ENCODE assay signal across 11 cellular contexts in the genomic region with DNA sequence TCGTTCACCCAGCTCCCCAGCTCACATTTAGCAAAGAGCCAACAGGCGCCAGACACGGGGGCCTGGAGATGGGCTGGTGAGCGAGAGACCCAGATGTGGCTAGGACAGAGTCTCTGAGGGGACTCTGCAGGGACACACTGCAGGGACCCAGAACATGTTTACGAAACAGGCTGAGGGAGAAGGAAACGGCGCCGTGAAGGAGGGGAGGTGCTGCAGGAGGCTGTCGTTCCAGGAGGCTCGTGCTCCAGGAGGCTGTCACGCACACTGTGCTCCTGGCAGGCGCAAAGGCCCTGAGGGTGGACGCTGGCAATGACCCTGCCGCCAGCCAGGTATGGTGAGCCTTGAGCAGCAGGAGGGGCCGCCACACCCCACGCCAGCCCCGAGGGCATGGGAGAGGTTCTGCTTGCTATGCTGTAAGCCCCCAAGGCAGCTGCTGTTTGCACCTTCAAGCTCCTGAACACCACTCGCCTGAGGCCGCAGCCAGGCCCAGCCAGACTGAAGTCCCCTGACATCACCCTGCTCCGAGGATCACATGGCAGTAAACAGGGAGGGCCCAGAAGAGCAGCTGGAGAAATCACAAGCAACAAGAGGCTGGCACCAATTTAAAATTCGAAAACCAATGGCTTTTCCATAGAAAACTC. TPM values are rescaled to one million over a fixed set of nuclear protein-coding genes. Genes with fewer than 3 reads are reported as not detected.
DNase-seq lines count a peak whose midpoint lies in the region; ATAC-seq and TF ChIP-seq lines count a peak whose summit lies in the region.
"Had no signal": no experiment of that assay in that cellular context is flagged by ENCODE, and none has a peak within 500 bp of the region (broad histone marks: within the 10 kb centered on the region; RNA-seq: fewer than 3 reads in every experiment).

No MANE protein-coding gene starts in this region.

- H3K4me1 Mint-ChIP-seq in naive B cell (peaks cover 20 to 32% (median 20%) of the 10 kb centered on the region in 3 donors), GM23338 (no peaks in the 10 kb centered on the region; the same call in 2 of the 3 replicates)
- H3K4me1 Mint-ChIP-seq: neural crest cell had no signal

- H3K27ac Mint-ChIP-seq in naive B cell (peak overlapping the region in 4 of 6 donors; percentile 10 to 78 (median 46)), GM23338 (no peak overlapping the region)
- H3K27ac Mint-ChIP-seq: activated T-helper 2 cell treated with anti-CD3 and anti-CD28 coated beads, Interferon-gamma antibody, Interleukin-2, Interleukin-4, amounts not matched to agents 10 μg/mL and 5 μg/mL and 100 μg/mL, durations not matched to agents 14 hours and 24 hours and 36 hours had no signal

- no peak overlapping the region for H2AFZ ChIP-seq in GM23338

- no peak for TF ChIP-seq CTCF in GM23338 (conservative IDR thresholded peaks at IDR 0.05; ENCODE audit: low read depth in 2 of 2)

- H3K4me3 ChIP-seq in duodenal mucosa (ENCODE audit: low read depth in 1 of 2, low read length in 2 of 2) (no peak overlapping the region), aorta (ENCODE audit: low read length in 2 of 2) (no peak overlapping the region), GM23338 (no peak overlapping the region), MG63 (no peak overlapping the region)
- H3K4me3 ChIP-seq: SJSA1 had no signal

- intact Hi-C loops in aorta (cut with DNase I), result no loop called here

- H3K9me3 ChIP-seq in duodenal mucosa (ENCODE audit: control insufficient read depth in 1 of 2, low read length in 2 of 2) (no peaks in the 10 kb centered on the region), aorta (ENCODE audit: control insufficient read depth, low read length) (no peaks in the 10 kb centered on the region), MG63 (no peaks in the 10 kb centered on the region)
- H3K9me3 ChIP-seq: SJSA1 had no signal

- WGBS in aorta, 2 donors, result 81 to 90% methylated on average over 21 of the region's 21 CpGs

- H3K27ac ChIP-seq in duodenal mucosa (ENCODE audit: low read depth, low read length), result peak overlapping the region; percentile 78
- no peak overlapping the region for H3K27ac ChIP-seq in aorta (ENCODE audit: low read depth in 1 of 2, low read length in 2 of 2)
- H3K27ac ChIP-seq in GM23338 (ENCODE audit: low read depth), result no peak overlapping the region
- H3K27ac ChIP-seq: SJSA1 had no signal

- ATAC-seq in naive B cell (ENCODE audit: low read depth in 2 of 2) (no peak), aorta (ENCODE audit: low FRiP score) (no peak), GM23338 (no peak)

- DNase-seq in stimulated activated CD4-positive, alpha-beta T cell treated with anti-CD3 and anti-CD28 coated beads, Interleukin-4, amount 100 ng/mL, for 1 hour, result peak; percentile 4
- no peak for DNase-seq in stimulated activated CD4-positive, alpha-beta T cell treated with anti-CD3 and anti-CD28 coated beads, Interleukin-2, amount 100 ng/mL, for 48 hours
- DNase-seq in naive B cell (no peak), aorta (peak; percentile 41 to 54), GM23338 (ENCODE audit: low spot score) (no peak), MG63 (no peak), NCI-H82 (lab: John Stamatoyannopoulos, UW) (no peak)

- H3K9me3 Mint-ChIP-seq in naive B cell (no peaks in the 10 kb centered on the region), GM23338 (no peaks in the 10 kb centered on the region)
- H3K9me3 Mint-ChIP-seq: activated T-helper 2 cell treated with anti-CD3 and anti-CD28 coated beads, Interferon-gamma antibody, Interleukin-2, Interleukin-4, amounts not matched to agents 10 μg/mL and 5 μg/mL and 100 μg/mL, durations not matched to agents 14 hours and 24 hours and 36 hours; neural crest cell had no signal

- H3K9ac ChIP-seq in duodenal mucosa (ENCODE audit: low read depth in 1 of 2, low read length in 2 of 2), result peak overlapping the region; percentile 65 to 74

- no peaks in the 10 kb centered on the region for H3K27me3 ChIP-seq in duodenal mucosa (ENCODE audit: control insufficient read depth in 1 of 2, insufficient read depth in 2 of 2, low read length in 2 of 2)
- no peaks in the 10 kb centered on the region for H3K27me3 ChIP-seq in aorta (ENCODE audit: control insufficient read depth in 1 of 2, insufficient read depth in 2 of 2, low read length in 1 of 2)
- H3K27me3 ChIP-seq in GM23338 (ENCODE audit: insufficient read depth), result no peaks in the 10 kb centered on the region
- no peaks in the 10 kb centered on the region for H3K27me3 ChIP-seq in MG63
- H3K27me3 ChIP-seq: SJSA1 had no signal

- H3K36me3 Mint-ChIP-seq in naive B cell (no peaks in the 10 kb centered on the region), GM23338 (ENCODE audit: low read depth) (no peaks in the 10 kb centered on the region)

- H3K4me1 ChIP-seq in duodenal mucosa (ENCODE audit: control insufficient read depth in 1 of 2, insufficient read depth in 2 of 2, low read length in 2 of 2), result peaks cover 41 to 45% of the 10 kb centered on the region in 2 donors
- no peaks in the 10 kb centered on the region for H3K4me1 ChIP-seq in aorta (ENCODE audit: control insufficient read depth in 1 of 2, insufficient read depth in 2 of 2, low read length in 2 of 2)
- H3K4me1 ChIP-seq in GM23338 (ENCODE audit: insufficient read depth), result no peaks in the 10 kb centered on the region

- H3K27me3 Mint-ChIP-seq in naive B cell (no peaks in the 10 kb centered on the region), GM23338 (ENCODE audit: insufficient read depth, low read depth, poor library complexity) (peaks cover 4% of the 10 kb centered on the region)

- no peaks in the 10 kb centered on the region for H3F3A ChIP-seq in GM23338 (replicated peaks; ENCODE audit: low read depth)

- no peaks in the 10 kb centered on the region for H4K20me1 ChIP-seq in GM23338 (replicated peaks; ENCODE audit: insufficient read depth)

- peaks cover 2 to 3% of the 10 kb centered on the region in 2 donors for H3K36me3 ChIP-seq in duodenal mucosa (ENCODE audit: control insufficient read depth in 1 of 2, insufficient read depth in 2 of 2, low read length in 2 of 2)
- H3K36me3 ChIP-seq in aorta (ENCODE audit: control insufficient read depth in 1 of 2, insufficient read depth in 2 of 2, low read length in 1 of 2), result no peaks in the 10 kb centered on the region
- H3K36me3 ChIP-seq in GM23338 (ENCODE audit: insufficient read depth), result no peaks in the 10 kb centered on the region
- no peaks in the 10 kb centered on the region for H3K36me3 ChIP-seq in MG63
- H3K36me3 ChIP-seq: SJSA1 had no signal

- H3K9me2 ChIP-seq in GM23338 (ENCODE audit: insufficient read depth), result no peaks in the 10 kb centered on the region

- H3K4me3 Mint-ChIP-seq in naive B cell (no peak overlapping the region), GM23338 (no peak overlapping the region)
- H3K4me3 Mint-ChIP-seq: neural crest cell had no signal

- no peak overlapping the region for H3K4me2 ChIP-seq in GM23338

- H3K79me2 ChIP-seq in GM23338 (replicated peaks; ENCODE audit: insufficient read depth), result no peaks in the 10 kb centered on the region

TF ChIP-seq in GM23338, 12 proteins besides CTCF, POLR2A, EP300 and RAD21 (continues in another document):
- TF ChIP-seq ZNF114 (CRISPR knock-in tag; IDR thresholded peaks at IDR 0.05), result no peak
- TF ChIP-seq, protein P1, sequence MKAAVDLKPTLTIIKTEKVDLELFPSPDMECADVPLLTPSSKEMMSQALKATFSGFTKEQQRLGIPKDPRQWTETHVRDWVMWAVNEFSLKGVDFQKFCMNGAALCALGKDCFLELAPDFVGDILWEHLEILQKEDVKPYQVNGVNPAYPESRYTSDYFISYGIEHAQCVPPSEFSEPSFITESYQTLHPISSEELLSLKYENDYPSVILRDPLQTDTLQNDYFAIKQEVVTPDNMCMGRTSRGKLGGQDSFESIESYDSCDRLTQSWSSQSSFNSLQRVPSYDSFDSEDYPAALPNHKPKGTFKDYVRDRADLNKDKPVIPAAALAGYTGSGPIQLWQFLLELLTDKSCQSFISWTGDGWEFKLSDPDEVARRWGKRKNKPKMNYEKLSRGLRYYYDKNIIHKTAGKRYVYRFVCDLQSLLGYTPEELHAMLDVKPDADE (IDR thresholded peaks at IDR 0.05), result no peak
- no peak for TF ChIP-seq STAT1 (IDR thresholded peaks at IDR 0.05; ENCODE audit: unreplicated experiment)
- no peak for TF ChIP-seq EZH2 (IDR thresholded peaks at IDR 0.05; ENCODE audit: low read depth, unreplicated experiment)
- TF ChIP-seq CREB1 (CRISPR knock-in tag; IDR thresholded peaks at IDR 0.05; ENCODE audit: low read depth), result no peak
- no peak for TF ChIP-seq EZH2phosphoT487 (IDR thresholded peaks at IDR 0.05; ENCODE audit: unreplicated experiment)

RNA-seq across cellular contexts. Expression of a gene that starts 27.3 kb away (rescaled TPM):
- polyA plus RNA-seq in naive B cell (ENCODE audit: low read depth in 6 of 6) (1 to 10 TPM; 3.3 to 7.0 (median 4.3) TPM), aorta (10 to 100 TPM in 1 of 2 donors, 1 to 10 TPM in 1; 4.3 to 16.9 TPM), GM23338 (2016; fragmentation: Nextera tagmentation; extraction: Ambion mirVana) (1.9 and 2.2 TPM in 2 replicates)
- total RNA-seq in aorta, result 10 to 100 TPM; 10.8 to 11.9 TPM
- total RNA-seq in GM23338 (2014; rRNA removed; shearing (Covaris generic)), result 4.3 and 9.6 TPM in 2 replicates
- 7.6 and 9.6 TPM in 2 replicates for total RNA-seq in MG63 (2014; rRNA removed; shearing (Covaris generic); ENCODE audit: low replicate concordance)

RNA-seq across cellular contexts. Expression of a gene that starts 48.2 kb away (rescaled TPM):
- polyA plus RNA-seq in naive B cell (ENCODE audit: low read depth in 6 of 6), result 10 to 100 TPM; 22.6 to 34.5 (median 27.0) TPM
- 10 to 100 TPM; 10.8 to 17.0 TPM for total RNA-seq in aorta
- 1 to 10 TPM; 3.1 to 6.7 TPM for polyA plus RNA-seq in aorta
- 6.2 and 11.7 TPM in 2 replicates for total RNA-seq in GM23338 (2014; rRNA removed; shearing (Covaris generic))
- polyA plus RNA-seq in GM23338 (2016; fragmentation: Nextera tagmentation; extraction: Ambion mirVana), result 12.6 and 13.9 TPM in 2 replicates
- total RNA-seq in MG63 (2014; rRNA removed; shearing (Covaris generic); ENCODE audit: low replicate concordance), result 4.4 and 10.1 TPM in 2 replicates

RNA-seq across cellular contexts. Expression of a gene that starts 50.8 kb away (rescaled TPM):
- polyA plus RNA-seq in naive B cell (ENCODE audit: low read depth in 6 of 6) (10 to 100 TPM in 5 of 6 donors, 1 to 10 TPM in 1; 7.6 to 25.7 (median 16.8) TPM), aorta (10 to 100 TPM; 16.5 to 58.3 TPM), GM23338 (2016; fragmentation: Nextera tagmentation; extraction: Ambion mirVana) (48.0 and 54.5 TPM in 2 replicates)
- total RNA-seq in aorta, result 10 to 100 TPM; 19.9 to 22.7 TPM
- 55.0 and 79.1 TPM in 2 replicates for total RNA-seq in GM23338 (2014; rRNA removed; shearing (Covaris generic))
- total RNA-seq in MG63 (2014; rRNA removed; shearing (Covaris generic); ENCODE audit: low replicate concordance), result 58.2 and 58.9 TPM in 2 replicates

RNA-seq across cellular contexts. Expression of a gene that starts 55.8 kb away (rescaled TPM):
- polyA plus RNA-seq in naive B cell (ENCODE audit: low read depth in 6 of 6) (not detected), aorta (not detected), GM23338 (2016; fragmentation: Nextera tagmentation; extraction: Ambion mirVana) (not detected in 2 replicates)
- not detected for total RNA-seq in aorta
- not detected in 2 replicates for total RNA-seq in GM23338 (2014; rRNA removed; shearing (Covaris generic))
- not detected in 2 replicates for total RNA-seq in MG63 (2014; rRNA removed; shearing (Covaris generic); ENCODE audit: low replicate concordance)
- total RNA-seq: activated T-helper 2 cell treated with anti-CD3 and anti-CD28 coated beads, Interferon-gamma antibody, Interleukin-2, Interleukin-4, amounts not matched to agents 10 μg/mL and 5 μg/mL and 100 μg/mL, durations not matched to agents 14 hours and 24 hours and 36 hours; neural crest cell; SJSA1 had no signal

Comparison
In these comparisons a context has a peak if more than half of its experiments do, and no peak if none do; other contexts are left out.
1. DNase-seq: peak in stimulated activated CD4-positive, alpha-beta T cell treated with anti-CD3 and anti-CD28 coated beads, Interleukin-4, amount 100 ng/mL, for 1 hour (single experiment) and aorta (2 of 2); none in stimulated activated CD4-positive, alpha-beta T cell treated with anti-CD3 and anti-CD28 coated beads, Interleukin-2, amount 100 ng/mL, for 48 hours (0 of 2), naive B cell (single experiment), GM23338 (single experiment), MG63 (single experiment) and NCI-H82 (single experiment).